Comparison of ENCODE assay signal across 1 cellular context in the genomic region with DNA sequence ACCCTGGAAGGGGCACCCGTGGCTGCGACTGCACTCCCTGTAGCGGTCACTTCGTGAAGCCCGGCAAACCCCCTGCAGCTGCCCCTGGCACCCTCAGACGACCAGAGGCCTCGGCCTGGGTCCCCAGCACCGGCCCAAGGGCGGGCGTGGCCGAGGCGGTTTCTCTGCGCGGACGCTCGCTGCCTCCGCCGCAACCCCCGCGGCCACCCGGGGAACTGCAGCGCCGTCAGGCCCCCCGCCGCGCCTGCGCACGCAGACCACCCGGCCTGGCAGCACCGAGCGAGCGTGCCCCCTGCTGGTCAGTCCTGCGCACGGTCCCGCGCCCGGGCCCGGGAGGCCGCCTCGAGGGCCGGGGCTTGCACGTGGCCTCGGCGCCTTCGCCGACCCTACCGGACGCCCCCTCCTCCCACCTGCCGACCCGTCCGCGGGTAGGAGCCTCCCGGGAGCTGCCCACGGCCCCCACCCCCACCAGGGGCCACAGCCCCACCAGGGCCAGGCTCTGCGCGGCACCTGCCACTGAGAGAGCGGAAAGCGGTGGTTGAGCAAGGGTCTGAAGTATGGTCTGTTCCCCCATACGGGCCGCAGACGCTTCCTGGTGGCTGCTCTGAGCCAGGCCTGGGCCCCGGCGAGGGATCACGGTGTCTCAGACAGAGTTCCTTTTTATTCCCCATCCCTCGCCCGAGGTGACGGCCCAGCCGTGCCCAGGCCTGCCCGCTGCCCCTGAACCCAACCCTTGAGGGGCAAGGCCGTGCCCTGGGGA.
TF ChIP-seq lines count a peak whose summit lies in the region.

No MANE protein-coding gene starts in this region.

TF ChIP-seq in HepG2, 621 proteins besides CTCF, POLR2A, EP300 and RAD21 (continued from another document and continues in another):
- no peak; the same call in 1 of the 2 replicates for TF ChIP-seq ZBTB25 (CRISPR knock-in tag; IDR thresholded peaks at IDR 0.05)
- TF ChIP-seq TRIM24 (CRISPR knock-in tag; IDR thresholded peaks at IDR 0.05), result no peak
- no peak for TF ChIP-seq TCF7 (IDR thresholded peaks at IDR 0.05; ENCODE audit: low read depth)
- TF ChIP-seq, protein P1, sequence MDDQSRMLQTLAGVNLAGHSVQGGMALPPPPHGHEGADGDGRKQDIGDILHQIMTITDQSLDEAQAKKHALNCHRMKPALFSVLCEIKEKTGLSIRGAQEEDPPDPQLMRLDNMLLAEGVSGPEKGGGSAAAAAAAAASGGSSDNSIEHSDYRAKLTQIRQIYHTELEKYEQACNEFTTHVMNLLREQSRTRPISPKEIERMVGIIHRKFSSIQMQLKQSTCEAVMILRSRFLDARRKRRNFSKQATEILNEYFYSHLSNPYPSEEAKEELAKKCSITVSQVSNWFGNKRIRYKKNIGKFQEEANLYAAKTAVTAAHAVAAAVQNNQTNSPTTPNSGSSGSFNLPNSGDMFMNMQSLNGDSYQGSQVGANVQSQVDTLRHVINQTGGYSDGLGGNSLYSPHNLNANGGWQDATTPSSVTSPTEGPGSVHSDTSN (CRISPR knock-in tag; IDR thresholded peaks at IDR 0.05; ENCODE audit: borderline replicate concordance), result no peak
- TF ChIP-seq AHDC1 (CRISPR knock-in tag; IDR thresholded peaks at IDR 0.05; ENCODE audit: borderline replicate concordance), result no peak
- no peak for TF ChIP-seq HDAC6 (IDR thresholded peaks at IDR 0.05; ENCODE audit: low read depth, low read length)
- TF ChIP-seq ZBTB20 (CRISPR knock-in tag; IDR thresholded peaks at IDR 0.05; ENCODE audit: borderline replicate concordance, low read depth), result no peak
- peak; percentile 90 for TF ChIP-seq STAG1 (CRISPR knock-in tag; IDR thresholded peaks at IDR 0.05)
- TF ChIP-seq DMAP1 (CRISPR knock-in tag; IDR thresholded peaks at IDR 0.05), result peak; percentile 61; the same call in 1 of the 2 replicates
- TF ChIP-seq NR0B2 (CRISPR knock-in tag; IDR thresholded peaks at IDR 0.05), result peak; percentile 79; the same call in 1 of the 2 replicates
- TF ChIP-seq PATZ1 (CRISPR knock-in tag; IDR thresholded peaks at IDR 0.05), result no peak
- peak; percentile 85 for TF ChIP-seq ARHGAP35 (CRISPR knock-in tag; IDR thresholded peaks at IDR 0.05; ENCODE audit: borderline replicate concordance)
- no peak for TF ChIP-seq KLF11 (CRISPR knock-in tag; IDR thresholded peaks at IDR 0.05)
- TF ChIP-seq HIC2 (CRISPR knock-in tag; IDR thresholded peaks at IDR 0.05; ENCODE audit: low read depth), result peak; percentile 18; the same call in 1 of the 2 replicates
- TF ChIP-seq ARNT (IDR thresholded peaks at IDR 0.05), result no peak
- TF ChIP-seq CBX2 (IDR thresholded peaks at IDR 0.05; ENCODE audit: low read depth, low read length), result no peak
- TF ChIP-seq CBX2 (CRISPR knock-in tag; IDR thresholded peaks at IDR 0.05; ENCODE audit: low read depth), result no peak
- peak; percentile 49 for TF ChIP-seq TARDBP (CRISPR knock-in tag; IDR thresholded peaks at IDR 0.05)
- no peak for TF ChIP-seq HES4 (CRISPR knock-in tag; IDR thresholded peaks at IDR 0.05; ENCODE audit: borderline replicate concordance)
- TF ChIP-seq, protein P2, sequence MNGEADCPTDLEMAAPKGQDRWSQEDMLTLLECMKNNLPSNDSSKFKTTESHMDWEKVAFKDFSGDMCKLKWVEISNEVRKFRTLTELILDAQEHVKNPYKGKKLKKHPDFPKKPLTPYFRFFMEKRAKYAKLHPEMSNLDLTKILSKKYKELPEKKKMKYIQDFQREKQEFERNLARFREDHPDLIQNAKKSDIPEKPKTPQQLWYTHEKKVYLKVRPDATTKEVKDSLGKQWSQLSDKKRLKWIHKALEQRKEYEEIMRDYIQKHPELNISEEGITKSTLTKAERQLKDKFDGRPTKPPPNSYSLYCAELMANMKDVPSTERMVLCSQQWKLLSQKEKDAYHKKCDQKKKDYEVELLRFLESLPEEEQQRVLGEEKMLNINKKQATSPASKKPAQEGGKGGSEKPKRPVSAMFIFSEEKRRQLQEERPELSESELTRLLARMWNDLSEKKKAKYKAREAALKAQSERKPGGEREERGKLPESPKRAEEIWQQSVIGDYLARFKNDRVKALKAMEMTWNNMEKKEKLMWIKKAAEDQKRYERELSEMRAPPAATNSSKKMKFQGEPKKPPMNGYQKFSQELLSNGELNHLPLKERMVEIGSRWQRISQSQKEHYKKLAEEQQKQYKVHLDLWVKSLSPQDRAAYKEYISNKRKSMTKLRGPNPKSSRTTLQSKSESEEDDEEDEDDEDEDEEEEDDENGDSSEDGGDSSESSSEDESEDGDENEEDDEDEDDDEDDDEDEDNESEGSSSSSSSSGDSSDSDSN (CRISPR knock-in tag; IDR thresholded peaks at IDR 0.05), result peak; percentile 68; the same call in 1 of the 2 replicates
- no peak for TF ChIP-seq TEAD3 (CRISPR knock-in tag; optimal IDR thresholded peaks at IDR 0.05; ENCODE audit: borderline replicate concordance)
- TF ChIP-seq, protein P3, sequence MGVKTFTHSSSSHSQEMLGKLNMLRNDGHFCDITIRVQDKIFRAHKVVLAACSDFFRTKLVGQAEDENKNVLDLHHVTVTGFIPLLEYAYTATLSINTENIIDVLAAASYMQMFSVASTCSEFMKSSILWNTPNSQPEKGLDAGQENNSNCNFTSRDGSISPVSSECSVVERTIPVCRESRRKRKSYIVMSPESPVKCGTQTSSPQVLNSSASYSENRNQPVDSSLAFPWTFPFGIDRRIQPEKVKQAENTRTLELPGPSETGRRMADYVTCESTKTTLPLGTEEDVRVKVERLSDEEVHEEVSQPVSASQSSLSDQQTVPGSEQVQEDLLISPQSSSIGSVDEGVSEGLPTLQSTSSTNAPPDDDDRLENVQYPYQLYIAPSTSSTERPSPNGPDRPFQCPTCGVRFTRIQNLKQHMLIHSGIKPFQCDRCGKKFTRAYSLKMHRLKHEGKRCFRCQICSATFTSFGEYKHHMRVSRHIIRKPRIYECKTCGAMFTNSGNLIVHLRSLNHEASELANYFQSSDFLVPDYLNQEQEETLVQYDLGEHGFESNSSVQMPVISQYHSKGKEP (CRISPR knock-in tag; IDR thresholded peaks at IDR 0.05), result peak; percentile 89
- 0 out of 2 replicates have a peak, but pooled peaks have one; percentile 21 for TF ChIP-seq SMAD9 (CRISPR knock-in tag; IDR thresholded peaks at IDR 0.05)
- no peak for TF ChIP-seq FLYWCH1 (CRISPR knock-in tag; IDR thresholded peaks at IDR 0.05)
- TF ChIP-seq HDAC2 (CRISPR knock-in tag; IDR thresholded peaks at IDR 0.05), result no peak
- TF ChIP-seq ATAD3A (CRISPR knock-in tag; IDR thresholded peaks at IDR 0.05), result no peak
- TF ChIP-seq MXD4 (CRISPR knock-in tag; IDR thresholded peaks at IDR 0.05), result peak; percentile 75; the same call in 1 of the 2 replicates
- TF ChIP-seq SP5 (CRISPR knock-in tag; IDR thresholded peaks at IDR 0.05; ENCODE audit: borderline replicate concordance, low read depth), result no peak
- 0 out of 2 replicates have a peak, but pooled peaks have one; percentile 24 for TF ChIP-seq TAF1 (CRISPR knock-in tag; IDR thresholded peaks at IDR 0.05)
- no peak for TF ChIP-seq NONO (IDR thresholded peaks at IDR 0.05)
- peak; percentile 90 for TF ChIP-seq NONO (CRISPR knock-in tag; conservative IDR thresholded peaks at IDR 0.05)
- no peak for TF ChIP-seq ZNF562 (CRISPR knock-in tag; IDR thresholded peaks at IDR 0.05; ENCODE audit: borderline replicate concordance)
- TF ChIP-seq RXRA (CRISPR knock-in tag; IDR thresholded peaks at IDR 0.05), result no peak
- 0 out of 2 replicates have a peak, but pooled peaks have one; percentile 59 for TF ChIP-seq ZNF331 (CRISPR knock-in tag; IDR thresholded peaks at IDR 0.05)
- no peak for TF ChIP-seq FOXA1 (IDR thresholded peaks at IDR 0.05)
- no peak for TF ChIP-seq FOXA1 (CRISPR knock-in tag; IDR thresholded peaks at IDR 0.05)
- 0 out of 2 replicates have a peak, but pooled peaks have one; percentile 82 for TF ChIP-seq ZNF230 (CRISPR knock-in tag; IDR thresholded peaks at IDR 0.05)
- TF ChIP-seq ZNF549 (CRISPR knock-in tag; IDR thresholded peaks at IDR 0.05), result 0 out of 2 replicates have a peak, but pooled peaks have one; percentile 26
- TF ChIP-seq SMARCE1 (IDR thresholded peaks at IDR 0.05; ENCODE audit: borderline replicate concordance), result no peak
- TF ChIP-seq SAP130 (CRISPR knock-in tag; IDR thresholded peaks at IDR 0.05; ENCODE audit: low read depth), result peak; percentile 52; the same call in 1 of the 2 replicates
- peak; percentile 26 for TF ChIP-seq ASH2L (IDR thresholded peaks at IDR 0.05; ENCODE audit: insufficient read length, low read depth, low read length)
- TF ChIP-seq, protein P4, sequence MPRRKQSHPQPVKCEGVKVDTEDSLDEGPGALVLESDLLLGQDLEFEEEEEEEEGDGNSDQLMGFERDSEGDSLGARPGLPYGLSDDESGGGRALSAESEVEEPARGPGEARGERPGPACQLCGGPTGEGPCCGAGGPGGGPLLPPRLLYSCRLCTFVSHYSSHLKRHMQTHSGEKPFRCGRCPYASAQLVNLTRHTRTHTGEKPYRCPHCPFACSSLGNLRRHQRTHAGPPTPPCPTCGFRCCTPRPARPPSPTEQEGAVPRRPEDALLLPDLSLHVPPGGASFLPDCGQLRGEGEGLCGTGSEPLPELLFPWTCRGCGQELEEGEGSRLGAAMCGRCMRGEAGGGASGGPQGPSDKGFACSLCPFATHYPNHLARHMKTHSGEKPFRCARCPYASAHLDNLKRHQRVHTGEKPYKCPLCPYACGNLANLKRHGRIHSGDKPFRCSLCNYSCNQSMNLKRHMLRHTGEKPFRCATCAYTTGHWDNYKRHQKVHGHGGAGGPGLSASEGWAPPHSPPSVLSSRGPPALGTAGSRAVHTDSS (CRISPR knock-in tag; conservative IDR thresholded peaks at IDR 0.05), result no peak; the same call in 1 of the 2 replicates
- no peak for TF ChIP-seq POLR2AphosphoS2 (IDR thresholded peaks at IDR 0.05; ENCODE audit: low read depth, low read length)
